In the genomic region with DNA sequence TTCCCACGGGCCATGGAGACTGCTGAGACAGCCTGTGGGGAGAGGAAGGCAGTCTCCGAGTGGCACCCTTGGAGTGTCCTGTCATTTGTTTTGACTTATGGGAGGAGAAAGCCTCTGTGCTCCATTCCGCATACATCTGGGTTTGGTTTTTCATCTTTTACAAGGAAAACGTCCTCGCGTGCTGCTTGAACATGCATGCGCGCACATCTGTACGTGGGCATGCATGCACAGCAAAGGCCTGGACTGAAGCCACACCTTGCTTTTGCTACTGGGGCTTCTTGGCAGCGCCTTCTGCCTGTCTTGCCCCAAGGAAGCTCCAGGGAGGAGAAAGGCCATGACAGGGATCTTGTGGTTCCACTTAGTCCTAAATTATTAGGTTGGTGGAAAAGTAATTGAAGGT, we compare ENCODE assay signal across 19 cellular contexts. TPM values are rescaled to one million over a fixed set of nuclear protein-coding genes. Genes with fewer than 3 reads are reported as not detected.
DNase-seq lines count a peak whose midpoint lies in the region; ATAC-seq, FAIRE-seq and TF ChIP-seq lines count a peak whose summit lies in the region.
"Had no signal": no experiment of that assay in that cellular context is flagged by ENCODE, and none has a peak within 500 bp of the region (broad histone marks: within the 10 kb centered on the region; RNA-seq: fewer than 3 reads in every experiment).

No MANE protein-coding gene starts in this region.

- H3K4me1 ChIP-seq in HEK293 (ENCODE audit: control insufficient read depth, insufficient read depth, low read length) (no peaks in the 10 kb centered on the region), astrocyte (ENCODE audit: insufficient read depth, low read length) (no peaks in the 10 kb centered on the region)
- H3K4me1 ChIP-seq: Caco-2, HAP-1 had no signal

- DNase-seq in astrocyte (ENCODE audit: low read depth): no peak
- DNase-seq in foreskin fibroblast: peak; percentile 26 to 70
- DNase-seq: Caco-2; CD4-positive, CD25-positive, alpha-beta regulatory T cell; CD8-positive, alpha-beta T cell; DMS153; DND-41; GOT3 had no signal

- H2AFZ ChIP-seq in astrocyte (ENCODE audit: low read depth, low read length): no peak overlapping the region

- H3K79me2 ChIP-seq in astrocyte (ENCODE audit: insufficient read depth, low read length): no peaks in the 10 kb centered on the region

- H3K4me3 ChIP-seq in HEK293 (ENCODE audit: low read depth, low read length) (no peak overlapping the region), astrocyte (ENCODE audit: insufficient read depth, low read depth, low read length) (no peak overlapping the region), foreskin fibroblast (ENCODE audit: low read depth in 1 of 2, low read length in 2 of 2) (no peak overlapping the region)
- H3K4me3 ChIP-seq: BLaER1, HAP-1 had no signal

- peaks cover 12% of the 10 kb centered on the region for H4K20me1 ChIP-seq in astrocyte (ENCODE audit: insufficient read depth, low read length)
- H4K20me1 ChIP-seq: BLaER1 had no signal

- H3K27me3 Mint-ChIP-seq in astrocyte (ENCODE audit: low read depth, unreplicated experiment): peaks cover 2% of the 10 kb centered on the region

- no peak for FAIRE-seq in astrocyte (lab: Jason Lieb, UNC)
- FAIRE-seq: G401.6, GM12892, H54 had no signal

- no peaks in the 10 kb centered on the region for H3K9me3 Mint-ChIP-seq in astrocyte (ENCODE audit: unreplicated experiment)
- H3K9me3 Mint-ChIP-seq: CD4-positive, CD25-positive, alpha-beta regulatory T cell; CD8-positive, alpha-beta T cell had no signal

- H3K36me3 ChIP-seq in HEK293 (ENCODE audit: control insufficient read depth in 2 of 2, insufficient read depth in 1 of 2, low read length in 2 of 2) (peaks cover 9 to 31% of the 10 kb centered on the region in 2 experiments; a peak in 2 of 3 replicates), astrocyte (ENCODE audit: insufficient read depth, low read length) (peaks cover 18% of the 10 kb centered on the region)

- H3K27ac ChIP-seq in HEK293 (ENCODE audit: extremely low read depth, low read depth, low read length) (no peak overlapping the region), astrocyte (ENCODE audit: low read depth, low read length) (no peak overlapping the region)
- H3K27ac ChIP-seq: BLaER1, C4-2B had no signal

- H3K4me1 Mint-ChIP-seq in astrocyte (ENCODE audit: low read depth, unreplicated experiment): no peaks in the 10 kb centered on the region
- H3K4me1 Mint-ChIP-seq: CD4-positive, CD25-positive, alpha-beta regulatory T cell had no signal

- no peak overlapping the region for H3K9ac ChIP-seq in astrocyte (ENCODE audit: low read length)
- H3K9ac ChIP-seq: BLaER1 had no signal

- H3K4me3 Mint-ChIP-seq in astrocyte (ENCODE audit: unreplicated experiment): no peak overlapping the region
- H3K4me3 Mint-ChIP-seq: B cell; CD4-positive, CD25-positive, alpha-beta regulatory T cell; CD8-positive, alpha-beta T cell had no signal

- no peak overlapping the region for H3K4me2 ChIP-seq in astrocyte (ENCODE audit: low read length)
- H3K4me2 ChIP-seq: BLaER1 had no signal

- H3K27ac Mint-ChIP-seq in astrocyte (ENCODE audit: unreplicated experiment): peak overlapping the region; percentile 26
- H3K27ac Mint-ChIP-seq: B cell; CD8-positive, alpha-beta T cell had no signal

- peaks cover 3% of the 10 kb centered on the region for H3K27me3 ChIP-seq in astrocyte (ENCODE audit: insufficient read depth, low read length)
- H3K27me3 ChIP-seq: BLaER1 had no signal

- CTCF ChIA-PET in HEK293 (lab: Yijun Ruan, JAX): no interaction called here

- POLR2A ChIA-PET in HEK293 (lab: Yijun Ruan, JAX): interaction anchor here (0.6 to 1.1 kb wide), 2 partner anchors 20 to 131 kb away, joined by 3 read pairs; no protein-coding TSS in a partner anchor

- no peak for ATAC-seq in HG03135 (IDR thresholded peaks at IDR 0.05; ENCODE audit: unreplicated experiment)
- ATAC-seq in HG03196 (IDR thresholded peaks at IDR 0.05; ENCODE audit: unreplicated experiment): no peak
- no peak for ATAC-seq in GM18517 (IDR thresholded peaks at IDR 0.05; ENCODE audit: unreplicated experiment)
- ATAC-seq: CD8-positive, alpha-beta T cell had no signal

- peaks cover 19% of the 10 kb centered on the region for H3K36me3 Mint-ChIP-seq in astrocyte (ENCODE audit: low read depth, unreplicated experiment)

- TF ChIP-seq CTCF in HEK293 (tag by site-specific recombination; IDR thresholded peaks at IDR 0.05) (no peak), astrocyte (IDR thresholded peaks at IDR 0.05; ENCODE audit: insufficient read depth, low read depth, low read length) (no peak), foreskin fibroblast (IDR thresholded peaks at IDR 0.05; ENCODE audit: low read depth, low read length) (no peak)

- H3K9me3 ChIP-seq in HEK293 (ENCODE audit: control insufficient read depth, insufficient read depth, low read depth, low read length) (no peaks in the 10 kb centered on the region), astrocyte (ENCODE audit: insufficient read depth, low read depth, low read length) (no peaks in the 10 kb centered on the region)
- H3K9me3 ChIP-seq: BLaER1, Caco-2, HAP-1 had no signal

TF ChIP-seq in HEK293, 187 proteins besides CTCF, POLR2A, EP300 and RAD21:
- peak; percentile 51 for TF ChIP-seq SP7 (tag by site-specific recombination; IDR thresholded peaks at IDR 0.05)
- TF ChIP-seq MZF1 (tag by site-specific recombination; IDR thresholded peaks at IDR 0.05; ENCODE audit: borderline replicate concordance): no peak

RNA-seq across cellular contexts. Expression of a gene that starts 44.0 kb away (rescaled TPM):
- total RNA-seq in astrocyte: 73.8 and 77.6 TPM in 2 replicates

RNA-seq across cellular contexts. Expression of a gene that starts 44.1 kb away (rescaled TPM):
- 31.9 and 36.0 TPM in 2 replicates for total RNA-seq in astrocyte

RNA-seq across cellular contexts. Expression of a gene that starts 48.3 kb away (rescaled TPM):
- 41.9 and 42.2 TPM in 2 replicates for total RNA-seq in astrocyte
